Comparison of ENCODE assay signal across 1 cellular context in genomic region chr6:32154514-32155161, GRCh38.
TF ChIP-seq lines count a peak whose summit lies in the region.

No MANE protein-coding gene starts in this region.

TF ChIP-seq in HepG2, 621 proteins besides CTCF, POLR2A, EP300 and RAD21 (continued from another document and continues in another):
- TF ChIP-seq MLX (CRISPR knock-in tag; IDR thresholded peaks at IDR 0.05) (peak; percentile 30; the same call in 1 of the 2 replicates), ZNF724P (CRISPR knock-in tag; IDR thresholded peaks at IDR 0.05; ENCODE audit: borderline replicate concordance) (peak; percentile 38; the same call in 1 of the 2 replicates), ZBTB14 (CRISPR knock-in tag; IDR thresholded peaks at IDR 0.05) (0 out of 2 replicates have a peak, but pooled peaks have one; percentile 1), HNF4G (IDR thresholded peaks at IDR 0.05; ENCODE audit: borderline replicate concordance, low read depth, low read length) (no peak), HNF4G (CRISPR knock-in tag; IDR thresholded peaks at IDR 0.05; ENCODE audit: borderline replicate concordance, low read depth) (no peak), DZIP1 (CRISPR knock-in tag; IDR thresholded peaks at IDR 0.05) (no peak), PAX8 (CRISPR knock-in tag; IDR thresholded peaks at IDR 0.05; ENCODE audit: borderline replicate concordance) (0 out of 2 replicates have a peak, but pooled peaks have one; percentile 52), IKZF4 (CRISPR knock-in tag; IDR thresholded peaks at IDR 0.05; ENCODE audit: borderline replicate concordance, low read depth, not compliant biosample characterization) (peak; percentile 71), ETV5 (CRISPR knock-in tag; IDR thresholded peaks at IDR 0.05; ENCODE audit: borderline replicate concordance) (peak; percentile 48), ATF6 (CRISPR knock-in tag; conservative IDR thresholded peaks at IDR 0.05) (no peak), AKAP8 (CRISPR knock-in tag; IDR thresholded peaks at IDR 0.05) (no peak), MEIS1 (CRISPR knock-in tag; IDR thresholded peaks at IDR 0.05; ENCODE audit: borderline replicate concordance) (peak; percentile 30; the same call in 1 of the 2 replicates), ATF3 (CRISPR knock-in tag; IDR thresholded peaks at IDR 0.05) (no peak; the same call in 1 of the 2 replicates), ZNF879 (CRISPR knock-in tag; IDR thresholded peaks at IDR 0.05) (0 out of 2 replicates have a peak, but pooled peaks have one; percentile 66), MAZ (IDR thresholded peaks at IDR 0.05; ENCODE audit: borderline replicate concordance, low read depth, low read length) (0 out of 2 replicates have a peak, but pooled peaks have one; percentile 10), MAZ (CRISPR knock-in tag; IDR thresholded peaks at IDR 0.05; ENCODE audit: low read depth) (no peak), ZNF496 (CRISPR knock-in tag; IDR thresholded peaks at IDR 0.05; ENCODE audit: insufficient replicate concordance) (no peak), MAFG (CRISPR knock-in tag; IDR thresholded peaks at IDR 0.05) (no peak), HNRNPLL (IDR thresholded peaks at IDR 0.05; ENCODE audit: low read depth, low read length, poor library complexity, severe bottlenecking) (no peak), ZNF619 (CRISPR knock-in tag; IDR thresholded peaks at IDR 0.05) (peak; percentile 62; the same call in 1 of the 2 replicates), BCLAF1 (IDR thresholded peaks at IDR 0.05) (no peak), ZNF770 (CRISPR knock-in tag; IDR thresholded peaks at IDR 0.05) (no peak), FOSL2 (CRISPR knock-in tag; IDR thresholded peaks at IDR 0.05) (no peak), ZFP36 (IDR thresholded peaks at IDR 0.05; ENCODE audit: borderline replicate concordance, low read depth, low read length, partially characterized antibody) (no peak), ZSCAN5A (CRISPR knock-in tag; IDR thresholded peaks at IDR 0.05; ENCODE audit: borderline replicate concordance) (no peak), ZNF720 (CRISPR knock-in tag; IDR thresholded peaks at IDR 0.05) (no peak; the same call in 1 of the 2 replicates), ZSCAN22 (CRISPR knock-in tag; IDR thresholded peaks at IDR 0.05) (no peak), YEATS2 (CRISPR knock-in tag; IDR thresholded peaks at IDR 0.05; ENCODE audit: borderline replicate concordance) (peak; percentile 10; the same call in 1 of the 2 replicates), SCMH1 (CRISPR knock-in tag; IDR thresholded peaks at IDR 0.05; ENCODE audit: borderline replicate concordance) (no peak), NFKBIZ (CRISPR knock-in tag; IDR thresholded peaks at IDR 0.05) (no peak; the same call in 1 of the 2 replicates), SP140L (CRISPR knock-in tag; IDR thresholded peaks at IDR 0.05; ENCODE audit: borderline replicate concordance) (no peak), NFE2L1 (CRISPR knock-in tag; IDR thresholded peaks at IDR 0.05; ENCODE audit: borderline replicate concordance) (no peak; the same call in 1 of the 2 replicates), RNF219 (CRISPR knock-in tag; IDR thresholded peaks at IDR 0.05) (no peak), ZNF431 (CRISPR knock-in tag; IDR thresholded peaks at IDR 0.05; ENCODE audit: borderline replicate concordance, low read depth) (no peak), REPIN1 (CRISPR knock-in tag; IDR thresholded peaks at IDR 0.05; ENCODE audit: borderline replicate concordance, low read depth) (no peak), SRSF4 (IDR thresholded peaks at IDR 0.05; ENCODE audit: low read depth, low read length, poor library complexity, severe bottlenecking) (no peak), HNF1A (IDR thresholded peaks at IDR 0.05; ENCODE audit: low read depth) (no peak), HNF1A (CRISPR knock-in tag; IDR thresholded peaks at IDR 0.05; ENCODE audit: borderline replicate concordance) (no peak), IRF2 (CRISPR knock-in tag; IDR thresholded peaks at IDR 0.05) (peak; percentile 73)
